8 cellular contexts compared by ENCODE assay signal in genomic region chr17:74202879-74203432, GRCh38. TPM values are rescaled to one million over a fixed set of nuclear protein-coding genes. Genes with fewer than 3 reads are reported as not detected.
DNase-seq lines count a peak whose midpoint lies in the region; ATAC-seq and TF ChIP-seq lines count a peak whose summit lies in the region.

No MANE protein-coding gene starts in this region.

- peak overlapping the region; percentile 94 for H3K4me3 ChIP-seq in fibroblast of pulmonary artery (replicated peaks; ENCODE audit: low read depth, low read length)

- in situ Hi-C loops in SK-MEL-5 (cut with HindIII; ENCODE audit: low pct_unique_long_range_greater_than_20kb, low sequenced_read_pairs) = no loop called here

- DNase-seq in T-helper 1 cell (no peak), SK-MEL-5 (ENCODE audit: low read depth, low spot score) (peak; percentile 47), fibroblast of pulmonary artery (ENCODE audit: low read depth) (no peak), SKM-1 (lab: John Stamatoyannopoulos, UW; ENCODE audit: unreplicated experiment) (no peak), HuH-7 (ENCODE audit: low spot score) (no peak)
- DNase-seq in stimulated activated naive B cell treated with anti-CD40 and anti-IgM and Interleukin-4, amounts not matched to agents 10 μg/mL and 1 μg/mL and 100 μg/mL, for 72 hours = no peak

- peak; percentile 26 for ATAC-seq in stimulated activated naive B cell treated with anti-CD40 and anti-IgM and Interleukin-4, amounts not matched to agents 10 μg/mL and 1 μg/mL and 100 μg/mL, for 72 hours (replicated peaks)
- ATAC-seq in GM18519 (IDR thresholded peaks at IDR 0.05; ENCODE audit: low FRiP score, unreplicated experiment) = no peak

- no peaks in the 10 kb centered on the region for H3K9me3 Mint-ChIP-seq in T-helper 1 cell treated with Interleukin-12 subunit alpha and Interleukin-12 subunit beta and Interleukin-4 antibody, amounts not matched to agents 30 μg/mL and 1 μg/mL, for 36 hours
- no peaks in the 10 kb centered on the region for H3K9me3 Mint-ChIP-seq in stimulated activated naive B cell treated with anti-CD40 and anti-IgM and Interleukin-4, amounts not matched to agents 10 μg/mL and 1 μg/mL and 100 μg/mL, for 72 hours

- peaks cover 25% of the 10 kb centered on the region for H3K27me3 Mint-ChIP-seq in T-helper 1 cell treated with Interleukin-12 subunit alpha and Interleukin-12 subunit beta and Interleukin-4 antibody, amounts not matched to agents 30 μg/mL and 1 μg/mL, for 36 hours (ENCODE audit: low read depth)
- peaks cover 25 to 36% of the 10 kb centered on the region in 2 donors for H3K27me3 Mint-ChIP-seq in stimulated activated naive B cell treated with anti-CD40 and anti-IgM and Interleukin-4, amounts not matched to agents 10 μg/mL and 1 μg/mL and 100 μg/mL, for 72 hours

- H3K4me3 Mint-ChIP-seq in T-helper 1 cell treated with Interleukin-12 subunit alpha and Interleukin-12 subunit beta and Interleukin-4 antibody, amounts not matched to agents 30 μg/mL and 1 μg/mL, for 36 hours = peak overlapping the region; percentile 98
- peak overlapping the region; percentile 100 for H3K4me3 Mint-ChIP-seq in stimulated activated naive B cell treated with anti-CD40 and anti-IgM and Interleukin-4, amounts not matched to agents 10 μg/mL and 1 μg/mL and 100 μg/mL, for 72 hours

- H3K4me1 Mint-ChIP-seq in T-helper 1 cell treated with Interleukin-12 subunit alpha and Interleukin-12 subunit beta and Interleukin-4 antibody, amounts not matched to agents 30 μg/mL and 1 μg/mL, for 36 hours (ENCODE audit: low read depth) = peaks cover 30% of the 10 kb centered on the region
- peaks cover 32 to 50% of the 10 kb centered on the region in 2 donors for H3K4me1 Mint-ChIP-seq in stimulated activated naive B cell treated with anti-CD40 and anti-IgM and Interleukin-4, amounts not matched to agents 10 μg/mL and 1 μg/mL and 100 μg/mL, for 72 hours

- peaks cover 19% of the 10 kb centered on the region for H3K36me3 Mint-ChIP-seq in T-helper 1 cell treated with Interleukin-12 subunit alpha and Interleukin-12 subunit beta and Interleukin-4 antibody, amounts not matched to agents 30 μg/mL and 1 μg/mL, for 36 hours (ENCODE audit: low read depth)
- H3K36me3 Mint-ChIP-seq in stimulated activated naive B cell treated with anti-CD40 and anti-IgM and Interleukin-4, amounts not matched to agents 10 μg/mL and 1 μg/mL and 100 μg/mL, for 72 hours = peaks cover 27 to 29% of the 10 kb centered on the region in 2 donors

- peak overlapping the region; percentile 46 for H3K27ac Mint-ChIP-seq in T-helper 1 cell treated with Interleukin-12 subunit alpha and Interleukin-12 subunit beta and Interleukin-4 antibody, amounts not matched to agents 30 μg/mL and 1 μg/mL, for 36 hours
- peak overlapping the region; percentile 100 for H3K27ac Mint-ChIP-seq in stimulated activated naive B cell treated with anti-CD40 and anti-IgM and Interleukin-4, amounts not matched to agents 10 μg/mL and 1 μg/mL and 100 μg/mL, for 72 hours

- TF ChIP-seq CTCF in fibroblast of pulmonary artery (IDR thresholded peaks at IDR 0.05; ENCODE audit: low read length, missing control alignments) = no peak

RNA-seq across cellular contexts. Expression of gene RPL38, which starts 0.5 kb away (rescaled TPM):
- total RNA-seq in SK-MEL-5 (2014; rRNA removed; shearing (Covaris generic)) = 7,933 and 8,102 TPM in 2 replicates
- 1,340 and 1,484 TPM in 2 replicates for polyA plus RNA-seq in SK-MEL-5 (2015; cell fraction: cytosol; rRNA removed)
- polyA plus RNA-seq in SK-MEL-5 (2015; cell fraction: nucleus; rRNA removed) = 388 and 442 TPM in 2 replicates

RNA-seq across cellular contexts. Expression of gene TTYH2, which starts 10.4 kb away (rescaled TPM):
- total RNA-seq in SK-MEL-5 (2014; rRNA removed; shearing (Covaris generic)) = 72.7 and 72.9 TPM in 2 replicates
- polyA plus RNA-seq in SK-MEL-5 (2015; cell fraction: cytosol; rRNA removed) = 101 and 121 TPM in 2 replicates
- 150 and 160 TPM in 2 replicates for polyA plus RNA-seq in SK-MEL-5 (2015; cell fraction: nucleus; rRNA removed)
